In genomic region chr11:132171031-132171430, GRCh38 we compare ENCODE assay signal across 25 cellular contexts.
"Had no signal": no experiment of that assay in that cellular context is flagged by ENCODE, and none has a peak within 500 bp of the region (broad histone marks: within the 10 kb centered on the region; RNA-seq: fewer than 3 reads in every experiment).

No MANE protein-coding gene starts in this region.

- H3K4me3 ChIP-seq: colonic mucosa, esophagus squamous epithelium, gastroesophageal sphincter, heart left ventricle, hepatocyte, left lung, lower lobe of right lung had no signal

- FAIRE-seq: endometrium, frontal cortex had no signal

- DNase-seq: colonic mucosa; cortex of kidney; effector CD8-positive, alpha-beta T cell; effector memory CD8-positive, alpha-beta T cell; endodermal cell; erythroblast; esophagus squamous epithelium; foreskin fibroblast; heart left ventricle; hypothalamus; immature natural killer cell; islet precursor cell; left cardiac atrium; left lung; left ventricle myocardium superior; lower lobe of right lung; mesendoderm; midbrain; naive thymus-derived CD4-positive, alpha-beta T cell had no signal

- H3K79me2 ChIP-seq: hepatocyte had no signal

- H3K27ac ChIP-seq: colonic mucosa, epithelial cell of prostate, esophagus squamous epithelium, gastroesophageal sphincter, heart left ventricle, hepatocyte, left lung, lower lobe of right lung had no signal

- H2AFZ ChIP-seq: hepatocyte had no signal

- H3K4me1 ChIP-seq: colonic mucosa, esophagus squamous epithelium, gastroesophageal sphincter, heart left ventricle, left lung, lower lobe of right lung had no signal

- H3K27me3 ChIP-seq: colonic mucosa, esophagus squamous epithelium, gastroesophageal sphincter, hepatocyte, left lung had no signal

- H3K36me3 ChIP-seq: colonic mucosa, esophagus squamous epithelium, gastroesophageal sphincter, heart left ventricle, left lung, lower lobe of right lung had no signal

- H3K4me2 ChIP-seq: hepatocyte had no signal

- ATAC-seq: effector memory CD8-positive, alpha-beta T cell; esophagus mucosa; gastroesophageal sphincter; heart left ventricle; left cardiac atrium; left lung; left ventricle myocardium superior; lower lobe of right lung; naive thymus-derived CD4-positive, alpha-beta T cell had no signal

- H3K9me3 ChIP-seq: colonic mucosa, gastroesophageal sphincter, heart left ventricle, left lung, lower lobe of right lung had no signal
